1 cellular context compared by ENCODE assay signal in genomic region chr3:179603831-179604230, GRCh38.
TF ChIP-seq lines count a peak whose summit lies in the region.

No MANE protein-coding gene starts in this region.

TF ChIP-seq in endothelial cell of umbilical vein, 7 proteins besides CTCF, POLR2A, EP300 and RAD21 (continued from another document):
- TF ChIP-seq POLR2AphosphoS5 (IDR thresholded peaks at IDR 0.05; ENCODE audit: insufficient read depth, low read depth, low read length) = no peak
- no peak for TF ChIP-seq JUN (IDR thresholded peaks at IDR 0.05; ENCODE audit: borderline replicate concordance, insufficient read depth, insufficient read length, low read depth)
- TF ChIP-seq GATA2 (IDR thresholded peaks at IDR 0.05; ENCODE audit: insufficient read depth, insufficient read length, low read depth, low read length) = no peak
- no peak for TF ChIP-seq MYC (IDR thresholded peaks at IDR 0.05; ENCODE audit: low read depth, low read length)
- no peak for TF ChIP-seq MAX (IDR thresholded peaks at IDR 0.05; ENCODE audit: insufficient read depth, insufficient read length)
